ENCODE assay signal across 30 cellular contexts in genomic region chr13:23671367-23671766, GRCh38.
DNase-seq lines count a peak whose midpoint lies in the region; ATAC-seq and TF ChIP-seq lines count a peak whose summit lies in the region.
"Had no signal": no experiment of that assay in that cellular context is flagged by ENCODE, and none has a peak within 500 bp of the region (broad histone marks: within the 10 kb centered on the region; RNA-seq: fewer than 3 reads in every experiment).

No MANE protein-coding gene starts in this region.

- peaks cover 23% of the 10 kb centered on the region for H3K4me1 Mint-ChIP-seq in neural crest cell
- H3K4me1 Mint-ChIP-seq: activated CD4-positive, alpha-beta T cell treated with anti-CD3 and anti-CD28 coated beads, Interleukin-2, amount 10 ng/mL, durations not matched to agents 24 days and 14 days; T-cell had no signal

- H3K27me3 Mint-ChIP-seq in neural crest cell (ENCODE audit: low read depth) = no peaks in the 10 kb centered on the region

- H3K4me3 ChIP-seq in fibroblast of the aortic adventitia (ENCODE audit: low read depth, low read length) (no peak overlapping the region), H7 (ENCODE audit: insufficient read depth, low read depth, low read length) (no peak overlapping the region)
- H3K4me3 ChIP-seq: coronary artery, GM12878, left lung, Peyer's patch, transverse colon had no signal

- TF ChIP-seq CTCF in fibroblast of the aortic adventitia (IDR thresholded peaks at IDR 0.05; ENCODE audit: insufficient read depth, low read length) = no peak
- no peak for TF ChIP-seq CTCF in neural crest cell (conservative IDR thresholded peaks at IDR 0.05)

- H3K36me3 Mint-ChIP-seq in neural crest cell (ENCODE audit: low read depth) = peaks cover 17% of the 10 kb centered on the region
- H3K36me3 Mint-ChIP-seq: activated naive CD8-positive, alpha-beta T cell; T-cell; WTC11 had no signal

- H3K27me3 ChIP-seq in H7 (ENCODE audit: control insufficient read depth, insufficient read depth, low read length) = no peaks in the 10 kb centered on the region
- H3K27me3 ChIP-seq: left lung, neutrophil, Peyer's patch, transverse colon had no signal

- no peaks in the 10 kb centered on the region for H3K36me3 ChIP-seq in H7 (replicated peaks; ENCODE audit: control insufficient read depth, insufficient read depth, low read length)
- H3K36me3 ChIP-seq: left lung, neutrophil, Peyer's patch, transverse colon had no signal

- peak; percentile 46 for DNase-seq in EH (ENCODE audit: low read depth)
- DNase-seq in fibroblast of the aortic adventitia (ENCODE audit: low read depth) = peak; percentile 55
- DNase-seq in neural crest cell (ENCODE audit: low read depth, low spot score) = no peak
- no peak for DNase-seq in putamen (ENCODE audit: low spot score)
- DNase-seq in H7 = no peak
- DNase-seq: activated CD4-positive, alpha-beta T cell treated with anti-CD3 and anti-CD28 coated beads, Interleukin-2, amount 10 ng/mL, durations not matched to agents 24 days and 14 days; activated effector memory CD4-positive, alpha-beta T cell treated with Interleukin-2 at 50 U/mL for 16 hours; activated T-cell treated with anti-CD3 and anti-CD28 coated beads, Interleukin-2, amount 50 U/mL, for 1 hour; aorta; C1 segment of cervical spinal cord; caudate nucleus; DMS153; effector CD8-positive, alpha-beta T cell; left lung; NCI-H1048; NCI-H2107; NCI-H446; NCI-H748 treated with DMSO at 0.1 percent for 48 hours; Peyer's patch; stimulated activated CD4-positive, alpha-beta T cell treated with anti-CD3 and anti-CD28 coated beads, Interleukin-15, amount 100 ng/mL, for 24 hours; stimulated activated CD4-positive, alpha-beta T cell treated with anti-CD3 and anti-CD28 coated beads, Interleukin-4, amount 100 ng/mL, for 4 hours; T-cell; transverse colon had no signal

- no peak for ATAC-seq in SK-N-SH treated with all-trans-retinoic acid at 6 μM for 48 hours
- ATAC-seq in GM18907 (IDR thresholded peaks at IDR 0.05; ENCODE audit: unreplicated experiment) = no peak
- ATAC-seq: GM12878, left lung, T-cell, WTC11 had no signal

- H3K27ac Mint-ChIP-seq in neural crest cell (ENCODE audit: unreplicated experiment) = peak overlapping the region; percentile 29
- H3K27ac Mint-ChIP-seq: activated CD4-positive, alpha-beta T cell treated with anti-CD3 and anti-CD28 coated beads, Interleukin-2, amount 10 ng/mL, durations not matched to agents 24 days and 14 days; activated naive CD8-positive, alpha-beta T cell; T-cell; WTC11 had no signal

- H3K4me3 Mint-ChIP-seq in neural crest cell = no peak overlapping the region
- H3K4me3 Mint-ChIP-seq: activated CD4-positive, alpha-beta T cell treated with anti-CD3 and anti-CD28 coated beads, Interleukin-2, amount 10 ng/mL, durations not matched to agents 24 days and 14 days; activated naive CD8-positive, alpha-beta T cell; T-cell; WTC11 had no signal

- H3K9me3 Mint-ChIP-seq in neural crest cell = no peaks in the 10 kb centered on the region
- H3K9me3 Mint-ChIP-seq: activated CD4-positive, alpha-beta T cell treated with anti-CD3 and anti-CD28 coated beads, Interleukin-2, amount 10 ng/mL, durations not matched to agents 24 days and 14 days; T-cell had no signal

TF ChIP-seq in SK-N-SH treated with all-trans-retinoic acid at 6 μM for 48 hours, 23 proteins besides CTCF, POLR2A, EP300 and RAD21:
- peak; percentile 39; the same call in 1 of the 2 replicates for TF ChIP-seq TCF4 (CRISPR knock-in tag; IDR thresholded peaks at IDR 0.05; ENCODE audit: borderline replicate concordance)
- TF ChIP-seq ZNF70 (CRISPR knock-in tag; IDR thresholded peaks at IDR 0.05) = no peak
- TF ChIP-seq CSDC2 (CRISPR knock-in tag; IDR thresholded peaks at IDR 0.05) = no peak
- no peak for TF ChIP-seq ZFP3 (CRISPR knock-in tag; IDR thresholded peaks at IDR 0.05)

Comparison
In these comparisons a context has a peak if more than half of its experiments do, and no peak if none do; other contexts are left out.
1. DNase-seq: peak in EH (single experiment) and fibroblast of the aortic adventitia (single experiment); none in neural crest cell (single experiment), putamen (single experiment) and H7 (single experiment).